9 cellular contexts compared by ENCODE assay signal in genomic region chr1:61743716-61744620, GRCh38. TPM values are rescaled to one million over a fixed set of nuclear protein-coding genes. Genes with fewer than 3 reads are reported as not detected.
DNase-seq lines count a peak whose midpoint lies in the region; ATAC-seq and TF ChIP-seq lines count a peak whose summit lies in the region.
"Had no signal": no experiment of that assay in that cellular context is flagged by ENCODE, and none has a peak within 500 bp of the region (broad histone marks: within the 10 kb centered on the region; RNA-seq: fewer than 3 reads in every experiment).

No MANE protein-coding gene starts in this region.

- H3K4me1 Mint-ChIP-seq in activated naive CD4-positive, alpha-beta T cell treated with anti-CD3 and anti-CD28 coated beads for 36 hours (ENCODE audit: low read depth) = peaks cover 24% of the 10 kb centered on the region

- H3K9me3 Mint-ChIP-seq in activated naive CD4-positive, alpha-beta T cell treated with anti-CD3 and anti-CD28 coated beads for 36 hours = no peaks in the 10 kb centered on the region
- H3K9me3 Mint-ChIP-seq in activated naive CD4-positive, alpha-beta T cell treated with anti-CD3 and anti-CD28 coated beads, Interleukin-2, amount 50 U/mL, for 72 hours = no peaks in the 10 kb centered on the region

- H3K27me3 Mint-ChIP-seq in activated naive CD4-positive, alpha-beta T cell treated with anti-CD3 and anti-CD28 coated beads for 36 hours (ENCODE audit: low read depth) = no peaks in the 10 kb centered on the region

- H3K4me3 ChIP-seq in kidney epithelial cell (ENCODE audit: low read depth, low read length) = peak overlapping the region; percentile 57
- peak overlapping the region in 3 of 4 donors; percentile 94 to 98 (median 97) for H3K4me3 ChIP-seq in transverse colon

- H3K36me3 ChIP-seq in kidney epithelial cell (ENCODE audit: control insufficient read depth, insufficient read depth, low read length) (no peaks in the 10 kb centered on the region), transverse colon (no peaks in the 10 kb centered on the region)

- no peak for TF ChIP-seq CTCF in kidney epithelial cell (IDR thresholded peaks at IDR 0.05; ENCODE audit: insufficient read depth, low read length, poor library complexity, severe bottlenecking)
- TF ChIP-seq CTCF in transverse colon (IDR thresholded peaks at IDR 0.05) = no peak

- peak overlapping the region; percentile 97 to 98 (median 98) for H3K27ac ChIP-seq in transverse colon

- H3K4me3 Mint-ChIP-seq in activated naive CD4-positive, alpha-beta T cell treated with anti-CD3 and anti-CD28 coated beads for 36 hours = peak overlapping the region; percentile 67

- no peaks in the 10 kb centered on the region for H3K9me3 ChIP-seq in transverse colon

- in situ Hi-C loops in transverse colon (cut with MboI; ENCODE audit: low pct_ligation_motif_present in 1 of 4, low pct_unique_long_range_greater_than_20kb in 1 of 4, low sequenced_read_pairs in 3 of 4) = no loop called here

- TF ChIP-seq POLR2A in transverse colon (IDR thresholded peaks at IDR 0.05) = no peak

- H3K4me1 ChIP-seq in transverse colon = peaks cover 0 to 28% (median 15%) of the 10 kb centered on the region in 4 donors

- intact Hi-C loops in activated naive CD4-positive, alpha-beta T cell treated with anti-CD3 and anti-CD28 coated beads for 36 hours (cut with micrococcal nuclease) = loop anchor here (5.0 to 10.0 kb wide), 3 partner anchors 98 to 1781 kb away; partner anchors contain the start of genes EFCAB7 and ITGB3BP
- intact Hi-C loops in transverse colon (cut with DNase I; ENCODE audit: low total_unique reads) = no loop called here

- no peak for ATAC-seq in activated naive CD4-positive, alpha-beta T cell treated with anti-CD3 and anti-CD28 coated beads, Interleukin-2, amount 50 U/mL, for 72 hours
- no peak for ATAC-seq in HG03045 (IDR thresholded peaks at IDR 0.05; ENCODE audit: unreplicated experiment)

- H3K27me3 ChIP-seq in kidney epithelial cell (ENCODE audit: control insufficient read depth, insufficient read depth, low read length) (no peaks in the 10 kb centered on the region), transverse colon (no peaks in the 10 kb centered on the region)

- no peak overlapping the region for H3K27ac Mint-ChIP-seq in activated naive CD4-positive, alpha-beta T cell treated with anti-CD3 and anti-CD28 coated beads for 36 hours
- H3K27ac Mint-ChIP-seq in activated naive CD4-positive, alpha-beta T cell treated with anti-CD3 and anti-CD28 coated beads, Interleukin-2, amount 50 U/mL, for 72 hours = peak overlapping the region in 1 of 2 donors; percentile 5

- WGBS in transverse colon (ENCODE audit: low coverage in 1 of 2), 2 donors = 64% methylated on average over 4 to 6 of the region's 6 CpGs

- TF ChIP-seq EP300 in transverse colon (IDR thresholded peaks at IDR 0.05; ENCODE audit: low read depth) = no peak

- DNase-seq in activated naive CD4-positive, alpha-beta T cell treated with anti-CD3 and anti-CD28 coated beads for 36 hours = no peak
- DNase-seq in activated naive CD4-positive, alpha-beta T cell treated with anti-CD3 and anti-CD28 coated beads, Interleukin-2, amount 50 U/mL, for 72 hours (ENCODE audit: low spot score in 2 of 2) = no peak
- peak; percentile 47 for DNase-seq in amniotic epithelial cell (ENCODE audit: low read depth)
- DNase-seq in kidney epithelial cell (ENCODE audit: low read depth) = no peak
- no peak for DNase-seq in transverse colon
- DNase-seq in NCI-H524 treated with DMSO at 0.1 percent for 48 hours (lab: John Stamatoyannopoulos, UW) = no peak
- DNase-seq in occipital lobe (lab: John Stamatoyannopoulos, UW) = no peak
- DNase-seq: OCI-M1 had no signal

- no peaks in the 10 kb centered on the region for H3K36me3 Mint-ChIP-seq in activated naive CD4-positive, alpha-beta T cell treated with anti-CD3 and anti-CD28 coated beads for 36 hours (ENCODE audit: low read depth)
- H3K36me3 Mint-ChIP-seq in activated naive CD4-positive, alpha-beta T cell treated with anti-CD3 and anti-CD28 coated beads, Interleukin-2, amount 50 U/mL, for 72 hours = peaks cover 6 to 7% of the 10 kb centered on the region in 2 donors

- CTCF ChIA-PET in activated naive CD4-positive, alpha-beta T cell treated with anti-CD3 and anti-CD28 coated beads for 36 hours (lab: Charles Lee) = interaction anchor here (1.6 kb wide), 1 partner anchor 102 kb away, joined by 3 read pairs; no protein-coding TSS in a partner anchor

RNA-seq across cellular contexts. Expression of gene PATJ, which starts 1.7 kb away (rescaled TPM):
- 10 to 100 TPM; 13.3 to 13.5 TPM for total RNA-seq in activated naive CD4-positive, alpha-beta T cell treated with anti-CD3 and anti-CD28 coated beads for 36 hours
- 10 to 100 TPM; 21.5 to 24.7 TPM for total RNA-seq in activated naive CD4-positive, alpha-beta T cell treated with anti-CD3 and anti-CD28 coated beads, Interleukin-2, amount 50 U/mL, for 72 hours
- total RNA-seq in kidney epithelial cell = 27.1 and 34.7 TPM in 2 replicates
- total RNA-seq in transverse colon = 100 to 1,000 TPM; 119 to 299 (median 149) TPM
- 19.2 TPM for total RNA-seq in occipital lobe

RNA-seq across cellular contexts. Expression of gene TM2D1, which starts 19.0 kb away (rescaled TPM):
- total RNA-seq in activated naive CD4-positive, alpha-beta T cell treated with anti-CD3 and anti-CD28 coated beads for 36 hours = 10 to 100 TPM; 28.2 to 30.9 TPM
- 10 to 100 TPM; 33.9 to 39.2 TPM for total RNA-seq in activated naive CD4-positive, alpha-beta T cell treated with anti-CD3 and anti-CD28 coated beads, Interleukin-2, amount 50 U/mL, for 72 hours
- total RNA-seq in kidney epithelial cell (40.7 and 49.6 TPM in 2 replicates), transverse colon (10 to 100 TPM in 3 of 4 donors, 1 to 10 TPM in 1; 4.6 to 92.0 (median 62.6) TPM), occipital lobe (78.9 TPM)
